9 cellular contexts compared by ENCODE assay signal in the genomic region with DNA sequence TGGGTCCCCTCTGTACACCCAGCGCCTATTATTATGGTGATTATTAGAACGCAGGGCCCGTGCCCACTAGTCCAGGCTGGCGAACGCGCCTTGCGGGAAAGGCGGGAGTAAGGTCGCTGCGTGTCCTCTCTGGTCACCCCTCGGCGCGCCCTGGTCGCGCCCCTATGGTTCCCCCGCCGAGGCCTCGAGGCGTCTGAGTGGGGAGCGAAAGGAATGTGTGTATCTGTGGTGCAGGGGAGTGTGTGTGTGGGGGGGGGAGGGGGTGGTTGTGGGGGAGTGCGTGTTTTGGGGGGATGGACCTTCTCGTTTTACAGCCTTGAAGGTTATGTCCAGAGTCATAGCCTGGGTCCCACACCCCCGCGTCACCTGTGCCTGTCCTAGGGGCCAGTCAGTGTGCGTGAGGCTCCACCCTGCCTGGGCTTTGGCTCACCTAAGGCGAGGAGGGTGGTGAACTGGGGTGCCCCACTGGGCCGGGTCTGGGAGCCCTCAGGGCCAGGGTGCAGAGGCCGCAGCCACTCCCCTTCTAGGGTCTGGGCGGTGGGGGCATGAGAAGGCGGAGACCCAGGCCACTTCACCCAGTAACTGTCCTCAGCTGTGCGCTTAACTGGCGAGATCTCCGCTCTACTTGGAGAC. TPM values are rescaled to one million over a fixed set of nuclear protein-coding genes. Genes with fewer than 3 reads are reported as not detected.
A peak's percentile ranks its signal among the peaks of the same experiment; 100 is the strongest.
DNase-seq lines count a peak whose midpoint lies in the region; ATAC-seq and TF ChIP-seq lines count a peak whose summit lies in the region.
"Not testable (repeated sequence)": the region's sequence is repeated elsewhere in the genome, so short reads cannot be mapped to it uniquely, and the experiment has no call there.
"Had no signal": no experiment of that assay in that cellular context is flagged by ENCODE, and none has a peak within 500 bp of the region (broad histone marks: within the 10 kb centered on the region; RNA-seq: fewer than 3 reads in every experiment).

A gene (minus strand): TSS at position 50 of the 633 bp plus-strand sequence. CDS start 952 bp downstream, outside the sequence.

- not testable (repeated sequence) for H3K4me1 ChIP-seq in ES-I3 (ENCODE audit: insufficient read depth, low read length); heart right ventricle; neural progenitor cell; smooth muscle cell (ENCODE audit: low read depth); upper lobe of left lung

- H3K36me3 ChIP-seq in ES-I3 (ENCODE audit: insufficient read depth, low read length); heart right ventricle; neural progenitor cell; smooth muscle cell (ENCODE audit: low read depth); upper lobe of left lung: not testable (repeated sequence)

- not testable (repeated sequence) for H3K79me2 ChIP-seq in neural progenitor cell (ENCODE audit: low read depth); smooth muscle cell (ENCODE audit: low read depth)

- not testable (repeated sequence) for DNase-seq in activated naive CD8-positive, alpha-beta T cell treated with anti-CD3 and anti-CD28 coated beads, Interleukin-2, amount 50 U/mL, for 24 hours; heart right ventricle; smooth muscle cell (lab: John Stamatoyannopoulos, UW; ENCODE audit: unreplicated experiment)
- DNase-seq in coronary artery (ENCODE audit: low spot score) (peak; percentile 17), left kidney (ENCODE audit: low read depth, low spot score) (peak; percentile 32), neural progenitor cell (ENCODE audit: low spot score) (peak; percentile 1), upper lobe of left lung (peak in 1 of 2 donors; percentile 64)

- peak within 1 kb of the TSS; percentile 79 for H2AFZ ChIP-seq in neural progenitor cell (replicated peaks)
- H2AFZ ChIP-seq in smooth muscle cell (ENCODE audit: low read depth), result not testable (repeated sequence)

- H3K4me2 ChIP-seq in neural progenitor cell (peak within 1 kb of the TSS; percentile 76), smooth muscle cell (peak within 1 kb of the TSS; percentile 75)

- peak within 1 kb of the TSS; percentile 51 for H3K4me3 ChIP-seq in coronary artery
- peak within 1 kb of the TSS in 7 of 10 donors; percentile 18 to 37 (median 24) for H3K4me3 ChIP-seq in heart right ventricle
- peak within 1 kb of the TSS; percentile 39 for H3K4me3 ChIP-seq in neural progenitor cell
- peak within 1 kb of the TSS; percentile 26 for H3K4me3 ChIP-seq in smooth muscle cell
- H3K4me3 ChIP-seq in upper lobe of left lung, result peak within 1 kb of the TSS in 3 of 4 donors; percentile 35 to 44 (median 37)

- H3F3A ChIP-seq in neural progenitor cell (ENCODE audit: low read depth); smooth muscle cell (ENCODE audit: low read depth): not testable (repeated sequence)

- TF ChIP-seq POLR2A in upper lobe of left lung (IDR thresholded peaks at IDR 0.05), result not testable (repeated sequence)

- peak; percentile 26 for ATAC-seq in activated naive CD8-positive, alpha-beta T cell treated with anti-CD3 and anti-CD28 coated beads, Interleukin-2, amount 50 U/mL, for 24 hours
- not testable (repeated sequence) for ATAC-seq in heart right ventricle
- peak in 1 of 2 donors; percentile 20 for ATAC-seq in upper lobe of left lung (ENCODE audit: low FRiP score in 2 of 2)

- not testable (repeated sequence) for H3K4me3 Mint-ChIP-seq in activated naive CD8-positive, alpha-beta T cell treated with anti-CD3 and anti-CD28 coated beads, Interleukin-2, amount 50 U/mL, for 24 hours; neural progenitor cell

- H3K27me3 ChIP-seq in heart right ventricle, result peaks cover 0 to 10% (median 4%) of the 10 kb centered on the region in 7 donors
- H3K27me3 ChIP-seq in neural progenitor cell, result peaks cover 18% of the 10 kb centered on the region
- not testable (repeated sequence) for H3K27me3 ChIP-seq in smooth muscle cell (ENCODE audit: low read depth); upper lobe of left lung

- not testable (repeated sequence) for TF ChIP-seq CTCF in coronary artery (IDR thresholded peaks at IDR 0.05); heart right ventricle (IDR thresholded peaks at IDR 0.05); neural progenitor cell (IDR thresholded peaks at IDR 0.05); smooth muscle cell (IDR thresholded peaks at IDR 0.05; ENCODE audit: borderline replicate concordance, insufficient read depth, poor library complexity, severe bottlenecking); upper lobe of left lung (IDR thresholded peaks at IDR 0.05)

- not testable (repeated sequence) for H3K9me3 Mint-ChIP-seq in activated naive CD8-positive, alpha-beta T cell treated with anti-CD3 and anti-CD28 coated beads, Interleukin-2, amount 50 U/mL, for 24 hours; neural progenitor cell

- peak within 1 kb of the TSS; percentile 44; the same call in 1 of the 2 replicates for H3K9ac ChIP-seq in ES-I3 (ENCODE audit: low read depth, low read length)
- H3K9ac ChIP-seq in neural progenitor cell; smooth muscle cell (ENCODE audit: low read depth): not testable (repeated sequence)

- not testable (repeated sequence) for H4K20me1 ChIP-seq in neural progenitor cell (ENCODE audit: low read depth); smooth muscle cell (ENCODE audit: low read depth)

- intact Hi-C loops in heart right ventricle (cut with DNase I), result not testable (repeated sequence)

- H3K27me3 Mint-ChIP-seq in activated naive CD8-positive, alpha-beta T cell treated with anti-CD3 and anti-CD28 coated beads, Interleukin-2, amount 50 U/mL, for 24 hours; neural progenitor cell (ENCODE audit: insufficient read depth, low read depth): not testable (repeated sequence)

- not testable (repeated sequence) for H3K4me1 Mint-ChIP-seq in activated naive CD8-positive, alpha-beta T cell treated with anti-CD3 and anti-CD28 coated beads, Interleukin-2, amount 50 U/mL, for 24 hours; neural progenitor cell

- not testable (repeated sequence) for H3K27ac ChIP-seq in coronary artery; heart right ventricle; neural progenitor cell; smooth muscle cell (ENCODE audit: low read depth)
- H3K27ac ChIP-seq in upper lobe of left lung, result peak within 1 kb of the TSS; percentile 40 to 79 (median 58)

- not testable (repeated sequence) for TF ChIP-seq EP300 in upper lobe of left lung (IDR thresholded peaks at IDR 0.05)

- H3K27ac Mint-ChIP-seq in activated naive CD8-positive, alpha-beta T cell treated with anti-CD3 and anti-CD28 coated beads, Interleukin-2, amount 50 U/mL, for 24 hours; neural progenitor cell: not testable (repeated sequence)

- WGBS in heart right ventricle, 2 donors, result 44 to 47% methylated on average over 23 to 27 of the region's 33 CpGs
- 46% methylated on average over 26 of the region's 33 CpGs for WGBS in smooth muscle cell (ENCODE audit: low lambda C conversion rate)
- 73% methylated on average over 8 of the region's 33 CpGs; no CpG with 5 or more reads in 1 of the 2 donors for WGBS in upper lobe of left lung, 2 donors

- not testable (repeated sequence) for H3K36me3 Mint-ChIP-seq in activated naive CD8-positive, alpha-beta T cell treated with anti-CD3 and anti-CD28 coated beads, Interleukin-2, amount 50 U/mL, for 24 hours (ENCODE audit: low read depth); neural progenitor cell

- H3K9me3 ChIP-seq in ES-I3 (ENCODE audit: control insufficient read depth, insufficient read depth, low read length); heart right ventricle; neural progenitor cell (ENCODE audit: low read depth); smooth muscle cell (replicated peaks; ENCODE audit: low read depth); upper lobe of left lung: not testable (repeated sequence)

RNA-seq across cellular contexts. Expression of the gene that starts here (rescaled TPM):
- total RNA-seq in heart right ventricle (1 to 10 TPM in 6 of 10 donors, under 1 TPM in 4; 0.25 to 3.8 (median 1.3) TPM), neural progenitor cell (ENCODE audit: low replicate concordance) (not detected in 2 replicates), smooth muscle cell (0.36 and 2.5 TPM in 2 replicates), upper lobe of left lung (10 to 100 TPM; 25.2 to 95.6 (median 53.4) TPM)
- polyA plus RNA-seq in heart right ventricle (under 1 TPM; 0.37 to 0.67 TPM), smooth muscle cell (0.33 TPM in 1 of 2 replicates, not detected in the other)
- total RNA-seq: HT-29 had no signal

Comparison
In these comparisons a context has a peak if more than half of its experiments do, and no peak if none do; other contexts are left out.
1. Peak in DNase-seq, H3K4me3 ChIP-seq and H3K4me2 ChIP-seq in neural progenitor cell; RNA of the gene not detected or under 1 TPM.